ENCODE assay signal across 8 cellular contexts in the genomic region with DNA sequence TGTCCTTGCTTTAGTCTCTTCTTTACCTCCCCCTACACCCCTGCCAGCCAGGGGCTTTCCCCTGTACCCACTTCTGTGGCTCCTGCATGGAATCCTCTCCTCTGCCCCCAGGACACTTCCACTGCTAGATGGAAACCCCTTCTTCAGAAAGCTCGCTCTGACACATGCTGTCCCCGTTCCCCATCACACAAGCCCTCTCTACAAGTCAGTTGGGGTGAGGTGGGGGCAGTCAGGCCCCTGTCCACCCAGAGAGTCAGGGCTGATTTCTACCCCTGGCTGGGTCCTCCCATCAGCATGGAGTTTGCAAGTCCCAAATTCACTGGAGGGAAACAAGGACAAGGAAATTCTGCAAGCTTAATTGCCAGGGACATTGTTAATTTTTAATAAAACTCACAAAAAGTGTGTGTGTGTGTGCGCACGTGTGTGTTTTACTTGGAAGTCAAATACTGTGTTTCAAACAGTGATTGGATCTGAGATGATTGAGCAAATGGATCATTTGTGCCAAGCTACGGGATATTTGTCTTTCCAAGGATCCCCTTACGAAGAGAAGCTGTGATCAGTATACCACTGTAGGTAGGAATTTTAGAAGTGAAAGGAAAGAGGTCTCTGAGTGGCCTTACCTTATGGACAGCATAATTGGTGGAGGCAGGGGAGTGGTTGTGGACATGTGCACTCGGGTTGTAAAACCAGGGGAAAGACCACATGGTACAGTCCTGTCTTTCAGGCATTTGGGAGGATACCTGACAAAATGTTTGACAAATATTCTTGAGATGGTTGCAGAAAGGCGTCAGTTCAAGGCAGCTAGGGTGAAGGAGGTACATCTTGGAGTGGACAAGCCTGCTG. TPM values are rescaled to one million over a fixed set of nuclear protein-coding genes. Genes with fewer than 3 reads are reported as not detected.
DNase-seq lines count a peak whose midpoint lies in the region; ATAC-seq and TF ChIP-seq lines count a peak whose summit lies in the region.

No MANE protein-coding gene starts in this region.

- intact Hi-C loops in esophagus squamous epithelium (cut with DNase I) = loop anchor here (5.0 kb wide), 1 partner anchor 97 kb away; no protein-coding TSS in a partner anchor

- H3K27ac Mint-ChIP-seq in nephron progenitor cell = peak overlapping the region; percentile 96

- H3K9me3 Mint-ChIP-seq in nephron progenitor cell = no peaks in the 10 kb centered on the region

- H3K4me3 Mint-ChIP-seq in nephron progenitor cell = peak overlapping the region; percentile 90

- peaks cover 60% of the 10 kb centered on the region for H3K4me1 Mint-ChIP-seq in nephron progenitor cell

- H3K27me3 Mint-ChIP-seq in nephron progenitor cell (ENCODE audit: low read depth, poor library complexity) = peaks cover 19% of the 10 kb centered on the region

- no peak for ATAC-seq in HG02623 (IDR thresholded peaks at IDR 0.05; ENCODE audit: unreplicated experiment)

- TF ChIP-seq POLR2A in Peyer's patch (IDR thresholded peaks at IDR 0.05) (no peak), esophagus squamous epithelium (IDR thresholded peaks at IDR 0.05) (no peak)

- H3K4me1 ChIP-seq in Peyer's patch (peaks cover 0 to 40% (median 10%) of the 10 kb centered on the region in 4 donors), esophagus squamous epithelium (peaks cover 34 to 77% (median 36%) of the 10 kb centered on the region in 3 donors)

- H3K36me3 ChIP-seq in Peyer's patch (peaks cover 0 to 5% (median 0%) of the 10 kb centered on the region in 3 donors), esophagus squamous epithelium (peaks cover 4 to 14% (median 7%) of the 10 kb centered on the region in 3 donors)

- H3K27ac ChIP-seq in C4-2B (peak overlapping the region; percentile 62), Peyer's patch (peak overlapping the region in 3 of 4 donors; percentile 87 to 98 (median 93)), esophagus squamous epithelium (peak overlapping the region; percentile 94 to 100 (median 97))

- H3K27me3 ChIP-seq in Peyer's patch (no peaks in the 10 kb centered on the region), esophagus squamous epithelium (peaks cover 0 to 24% (median 0%) of the 10 kb centered on the region in 4 donors)

- WGBS in esophagus squamous epithelium, 2 donors = 73 to 77% methylated on average over 8 of the region's 8 CpGs

- TF ChIP-seq CTCF in C4-2B (conservative IDR thresholded peaks at IDR 0.05) (no peak), Peyer's patch (IDR thresholded peaks at IDR 0.05) (no peak), esophagus squamous epithelium (IDR thresholded peaks at IDR 0.05) (no peak), nephron progenitor cell (IDR thresholded peaks at IDR 0.05) (no peak)

- H3K36me3 Mint-ChIP-seq in nephron progenitor cell (ENCODE audit: low read depth) = peaks cover 4% of the 10 kb centered on the region

- H3K9me3 ChIP-seq in Peyer's patch (no peaks in the 10 kb centered on the region), esophagus squamous epithelium (no peaks in the 10 kb centered on the region)

- DNase-seq in Peyer's patch (peak in 1 of 3 donors; percentile 4), esophagus squamous epithelium (lab: John Stamatoyannopoulos, UW) (no peak), nephron progenitor cell (no peak), NCI-H1417 treated with DMSO at 0.1 percent for 48 hours (lab: John Stamatoyannopoulos, UW) (no peak), NCI-H526 (lab: John Stamatoyannopoulos, UW) (no peak), NCI-H187 (lab: John Stamatoyannopoulos, UW) (no peak)

- H3K4me3 ChIP-seq in Peyer's patch (peak overlapping the region in 1 of 4 donors; percentile 73), esophagus squamous epithelium (no peak overlapping the region)

RNA-seq across cellular contexts. Expression of gene AMOTL2, which starts 1.5 kb away (rescaled TPM):
- total RNA-seq in Peyer's patch = 10 to 100 TPM; 20.3 to 72.8 (median 31.6) TPM
- total RNA-seq in esophagus squamous epithelium = 10 to 100 TPM; 54.5 to 99.0 (median 59.1) TPM
